17 cellular contexts compared by ENCODE assay signal in genomic region chr6:122432816-122433215, GRCh38. TPM values are rescaled to one million over a fixed set of nuclear protein-coding genes. Genes with fewer than 3 reads are reported as not detected.
A peak's percentile ranks its signal among the peaks of the same experiment; 100 is the strongest.
DNase-seq lines count a peak whose midpoint lies in the region; ATAC-seq and TF ChIP-seq lines count a peak whose summit lies in the region.
"Had no signal": no experiment of that assay in that cellular context is flagged by ENCODE, and none has a peak within 500 bp of the region (broad histone marks: within the 10 kb centered on the region; RNA-seq: fewer than 3 reads in every experiment).

No MANE protein-coding gene starts in this region.

- H3K9me3 ChIP-seq in right cardiac atrium (ENCODE audit: control insufficient read depth, low read length), result no peaks in the 10 kb centered on the region
- H3K9me3 ChIP-seq: BE2C had no signal

- H3K36me3 Mint-ChIP-seq in HFFc6 (ENCODE audit: low read depth), result peaks cover 13% of the 10 kb centered on the region
- H3K36me3 Mint-ChIP-seq in activated CD4-positive, alpha-beta memory T cell treated with anti-CD3 and anti-CD28 coated beads, Interleukin-2, amount 10 ng/mL, durations not matched to agents 7 days and 5 days (ENCODE audit: low read depth), result peaks cover 63% of the 10 kb centered on the region

- intact Hi-C loops in dorsolateral prefrontal cortex (cut with DNase I) (no loop called here), right cardiac atrium (cut with DNase I) (no loop called here)

- ATAC-seq in GM18511 (IDR thresholded peaks at IDR 0.05; ENCODE audit: unreplicated experiment) (peak; percentile 65), right cardiac atrium (no peak), GM19324 (IDR thresholded peaks at IDR 0.05; ENCODE audit: low FRiP score, unreplicated experiment) (no peak)
- ATAC-seq: left lobe of liver, WTC11 had no signal

- peaks cover 14% of the 10 kb centered on the region for H3K4me1 Mint-ChIP-seq in HFFc6 (ENCODE audit: low read depth)
- peaks cover 8% of the 10 kb centered on the region for H3K4me1 Mint-ChIP-seq in activated CD4-positive, alpha-beta memory T cell treated with anti-CD3 and anti-CD28 coated beads, Interleukin-2, amount 10 ng/mL, durations not matched to agents 7 days and 5 days
- H3K4me1 Mint-ChIP-seq: WTC11 had no signal

- H3K9me3 Mint-ChIP-seq in HFFc6, result no peaks in the 10 kb centered on the region
- peaks cover 6% of the 10 kb centered on the region for H3K9me3 Mint-ChIP-seq in activated CD4-positive, alpha-beta memory T cell treated with anti-CD3 and anti-CD28 coated beads, Interleukin-2, amount 10 ng/mL, durations not matched to agents 7 days and 5 days

- no peaks in the 10 kb centered on the region for H3K27me3 Mint-ChIP-seq in HFFc6 (ENCODE audit: insufficient read depth)
- H3K27me3 Mint-ChIP-seq in activated CD4-positive, alpha-beta memory T cell treated with anti-CD3 and anti-CD28 coated beads, Interleukin-2, amount 10 ng/mL, durations not matched to agents 7 days and 5 days, result no peaks in the 10 kb centered on the region

- H3K4me3 Mint-ChIP-seq in HFFc6, result no peak overlapping the region
- no peak overlapping the region for H3K4me3 Mint-ChIP-seq in activated CD4-positive, alpha-beta memory T cell treated with anti-CD3 and anti-CD28 coated beads, Interleukin-2, amount 10 ng/mL, durations not matched to agents 7 days and 5 days
- H3K4me3 Mint-ChIP-seq: WTC11 had no signal

- POLR2A ChIA-PET in activated CD4-positive, alpha-beta memory T cell treated with anti-CD3 and anti-CD28 coated beads, Interleukin-2, amount 10 ng/mL, durations not matched to agents 7 days and 5 days (lab: Charles Lee), result interaction anchor here (2.6 kb wide), 1 partner anchor 39 kb away, joined by 14 read pairs; the partner anchor contains the start of gene SERINC1

- no peaks in the 10 kb centered on the region for H3K4me1 ChIP-seq in right cardiac atrium (ENCODE audit: control insufficient read depth, insufficient read depth, low read length)
- H3K4me1 ChIP-seq: BE2C had no signal

- 93% methylated on average over 3 of the region's 3 CpGs for WGBS in right cardiac atrium

- CTCF ChIA-PET in activated CD4-positive, alpha-beta memory T cell treated with anti-CD3 and anti-CD28 coated beads, Interleukin-2, amount 10 ng/mL, durations not matched to agents 7 days and 5 days (lab: Charles Lee), result no interaction called here

- H3K27me3 ChIP-seq in dorsolateral prefrontal cortex (no peaks in the 10 kb centered on the region), right cardiac atrium (ENCODE audit: control insufficient read depth, insufficient read depth) (no peaks in the 10 kb centered on the region)
- H3K27me3 ChIP-seq: BE2C had no signal

- TF ChIP-seq CTCF in AG10803 (conservative IDR thresholded peaks at IDR 0.05; ENCODE audit: low read length) (no peak), HFFc6 (IDR thresholded peaks at IDR 0.05) (no peak), dorsolateral prefrontal cortex (IDR thresholded peaks at IDR 0.05 in 54 of 56, conservative IDR thresholded peaks at IDR 0.05 in 2 of 56; ENCODE audit: low read depth in 1 of 56, partially characterized antibody in 56 of 56) (no peak)

- H3K27ac Mint-ChIP-seq in HFFc6, result peak overlapping the region; percentile 31; the same call in 1 of the 2 replicates
- no peak overlapping the region for H3K27ac Mint-ChIP-seq in activated CD4-positive, alpha-beta memory T cell treated with anti-CD3 and anti-CD28 coated beads, Interleukin-2, amount 10 ng/mL, durations not matched to agents 7 days and 5 days
- H3K27ac Mint-ChIP-seq: WTC11 had no signal

- H3K4me3 ChIP-seq in AG10803 (ENCODE audit: low read length) (no peak overlapping the region), dorsolateral prefrontal cortex (no peak overlapping the region), right cardiac atrium (ENCODE audit: low read length) (no peak overlapping the region)

- no peak overlapping the region for H3K27ac ChIP-seq in dorsolateral prefrontal cortex
- no peak overlapping the region for H3K27ac ChIP-seq in right cardiac atrium (ENCODE audit: low read length)
- H3K27ac ChIP-seq: KMS-11 had no signal

- DNase-seq in AG10803 (ENCODE audit: low read depth) (peak; percentile 5), HFFc6 (no peak), LHCN-M2 (ENCODE audit: low read depth) (peak; percentile 22), dorsolateral prefrontal cortex (no peak), right cardiac atrium (no peak)
- DNase-seq in activated CD4-positive, alpha-beta memory T cell treated with anti-CD3 and anti-CD28 coated beads, Interleukin-2, amount 10 ng/mL, durations not matched to agents 7 days and 5 days, result no peak
- DNase-seq: activated T-cell treated with anti-CD3 and anti-CD28 coated beads, Interleukin-2, amount 50 U/mL, for 1 hour; BE2C; hypothalamus; NCI-H1417 treated with DMSO at 0.1 percent for 48 hours; NCI-H510A treated with DMSO at 0.1 percent for 48 hours; SW 1271 had no signal

RNA-seq across cellular contexts. Expression of gene HSF2, which starts 33.4 kb away (rescaled TPM):
- 10 to 100 TPM in 2 of 6 experiments, 1 to 10 TPM in 4; 7.0 to 10.9 (median 9.2) TPM for total RNA-seq in HFFc6 (2021; fragmentation: NEBNext Ultra II Directional; extraction: Animal tissue kit (Norgen Biotek cat#: 25700))
- total RNA-seq in LHCN-M2 (2014; rRNA removed) (23.8 and 28.9 TPM in 2 replicates), dorsolateral prefrontal cortex (10 to 100 TPM; 12.1 to 34.9 (median 23.0) TPM), right cardiac atrium (10 to 100 TPM; 21.6 to 42.9 (median 41.8) TPM)
- polyA plus RNA-seq in LHCN-M2 (2012), result 7.2 TPM
- 37.3 TPM for polyA plus RNA-seq in right cardiac atrium
- total RNA-seq in activated CD4-positive, alpha-beta memory T cell treated with anti-CD3 and anti-CD28 coated beads, Interleukin-2, amount 10 ng/mL, durations not matched to agents 7 days and 5 days, result 10 to 100 TPM; 12.0 to 13.3 TPM

RNA-seq across cellular contexts. Expression of gene SERINC1, which starts 38.8 kb away (rescaled TPM):
- 100 to 1,000 TPM; 161 to 215 (median 179) TPM for total RNA-seq in HFFc6 (2021; fragmentation: NEBNext Ultra II Directional; extraction: Animal tissue kit (Norgen Biotek cat#: 25700))
- total RNA-seq in LHCN-M2 (2014; rRNA removed), result 163 and 180 TPM in 2 replicates
- 72.2 TPM for polyA plus RNA-seq in LHCN-M2 (2012)
- 100 to 1,000 TPM; 227 to 682 (median 537) TPM for total RNA-seq in dorsolateral prefrontal cortex
- total RNA-seq in right cardiac atrium, result 100 to 1,000 TPM; 200 to 231 (median 201) TPM
- 120 TPM for polyA plus RNA-seq in right cardiac atrium
- 10 to 100 TPM; 81.5 to 83.2 TPM for total RNA-seq in activated CD4-positive, alpha-beta memory T cell treated with anti-CD3 and anti-CD28 coated beads, Interleukin-2, amount 10 ng/mL, durations not matched to agents 7 days and 5 days

Comparison
In these comparisons a context has a peak if more than half of its experiments do, and no peak if none do; other contexts are left out.
1. DNase-seq: peak in AG10803 (single experiment) and LHCN-M2 (single experiment); none in HFFc6 (single experiment), dorsolateral prefrontal cortex (0 of 10), right cardiac atrium (0 of 3) and activated CD4-positive, alpha-beta memory T cell treated with anti-CD3 and anti-CD28 coated beads, Interleukin-2, amount 10 ng/mL, durations not matched to agents 7 days and 5 days (single experiment).